Comparison of ENCODE assay signal across 28 cellular contexts in genomic region chr12:107108995-107109508, GRCh38. TPM values are rescaled to one million over a fixed set of nuclear protein-coding genes. Genes with fewer than 3 reads are reported as not detected.
DNase-seq lines count a peak whose midpoint lies in the region; ATAC-seq, FAIRE-seq and TF ChIP-seq lines count a peak whose summit lies in the region.
"Had no signal": no experiment of that assay in that cellular context is flagged by ENCODE, and none has a peak within 500 bp of the region (broad histone marks: within the 10 kb centered on the region; RNA-seq: fewer than 3 reads in every experiment).

No MANE protein-coding gene starts in this region.

- SMC1A ChIA-PET in GM12878 (lab: Charles Lee; ENCODE audit: uncharacterized antibody, unreplicated experiment) = no interaction called here

- whole genome bisulfite sequencing in GM12878 (ENCODE audit: insufficient coverage, insufficient replicate concordance, low lambda C conversion rate, missing lambda C conversion rate) = 39% methylated on average over 8 of the region's 8 CpGs

- TF ChIP-seq EP300 in GM12878 (IDR thresholded peaks at IDR 0.05; ENCODE audit: borderline replicate concordance in 1 of 2, control insufficient read depth in 1 of 2, low read depth in 2 of 2, low read length in 2 of 2) = no peak

- no peak for TF ChIP-seq RAD21 in GM12878 (IDR thresholded peaks at IDR 0.05; ENCODE audit: insufficient read depth, low read depth, low read length)

- peaks cover 33% of the 10 kb centered on the region for H3K27me3 Mint-ChIP-seq in activated CD8-positive, alpha-beta T cell treated with anti-CD3 and anti-CD28 coated beads, Interleukin-2, amount 10 ng/mL, durations not matched to agents 7 days and 5 days (ENCODE audit: low read depth)
- peaks cover 5% of the 10 kb centered on the region for H3K27me3 Mint-ChIP-seq in activated CD8-positive, alpha-beta T cell treated with anti-CD3 and anti-CD28 coated beads for 36 hours

- no TSS peak for BruUV-seq in GM12878 (replicated peaks; lab: Mats Ljungman, UMichigan)

- intact Hi-C loops in activated CD8-positive, alpha-beta T cell treated with anti-CD3 and anti-CD28 coated beads for 36 hours (cut with micrococcal nuclease) = no loop called here
- intact Hi-C loops in GM12878 (cut with micrococcal nuclease; ENCODE audit: unreplicated experiment) (no loop called here), sciatic nerve (cut with DNase I) (no loop called here), Right ventricle myocardium inferior (cut with DNase I) (no loop called here)

- H3K9me3 Mint-ChIP-seq in activated CD8-positive, alpha-beta T cell treated with anti-CD3 and anti-CD28 coated beads, Interleukin-2, amount 10 ng/mL, durations not matched to agents 7 days and 5 days (ENCODE audit: insufficient read depth) = no peaks in the 10 kb centered on the region
- no peaks in the 10 kb centered on the region for H3K9me3 Mint-ChIP-seq in activated CD8-positive, alpha-beta T cell treated with anti-CD3 and anti-CD28 coated beads for 36 hours

- TF ChIP-seq POLR2A in GM12878 (IDR thresholded peaks at IDR 0.05; ENCODE audit: low read depth, low read length) = no peak

- POLR2A ChIA-PET in activated CD8-positive, alpha-beta T cell treated with anti-CD3 and anti-CD28 coated beads, Interleukin-2, amount 10 ng/mL, durations not matched to agents 7 days and 5 days (lab: Charles Lee) = no interaction called here
- POLR2A ChIA-PET in activated CD8-positive, alpha-beta T cell treated with anti-CD3 and anti-CD28 coated beads for 36 hours (lab: Charles Lee) = no interaction called here
- POLR2A ChIA-PET in GM12878 (lab: Charles Lee) = no interaction called here

- H3K79me2 ChIP-seq in GM12878 (ENCODE audit: control insufficient read depth, insufficient read depth, low read length) = no peaks in the 10 kb centered on the region

- CTCF ChIA-PET in activated CD8-positive, alpha-beta T cell treated with anti-CD3 and anti-CD28 coated beads, Interleukin-2, amount 10 ng/mL, durations not matched to agents 7 days and 5 days (lab: Charles Lee) = no interaction called here
- CTCF ChIA-PET in activated CD8-positive, alpha-beta T cell treated with anti-CD3 and anti-CD28 coated beads for 36 hours (lab: Charles Lee) = interaction anchor here (2.0 kb wide), 1 partner anchor 23 kb away, joined by 9 read pairs; no protein-coding TSS in a partner anchor
- CTCF ChIA-PET in GM12878 (lab: Yijun Ruan, JAX) = no interaction called here

- in situ Hi-C loops in GM12878 (cut with MboI) = loop anchor here (10.0 kb wide), 1 partner anchor 724 kb away; no protein-coding TSS in a partner anchor

- no peak overlapping the region for H3K9ac ChIP-seq in GM12878 (ENCODE audit: control insufficient read depth, insufficient read depth, low read length)
- H3K9ac ChIP-seq: SK-N-SH had no signal

- H3K27me3 ChIP-seq in GM12878 (replicated peaks in 1 of 2; ENCODE audit: control insufficient read depth in 2 of 2, insufficient read depth in 2 of 2, low read length in 1 of 2) = peaks cover 0 to 3% of the 10 kb centered on the region in 2 experiments; a peak in 1 of 4 replicates
- H3K27me3 ChIP-seq: BE2C had no signal

- no peak overlapping the region for H3K27ac ChIP-seq in GM12878 (ENCODE audit: control insufficient read depth, insufficient read depth)
- H3K27ac ChIP-seq: HL-60, RWPE1 had no signal

- no peaks in the 10 kb centered on the region for H4K20me1 ChIP-seq in GM12878 (ENCODE audit: control insufficient read depth, insufficient read depth)

- RAD21 ChIA-PET in GM12878 (lab: Charles Lee; ENCODE audit: unreplicated experiment) = no interaction called here

- H3K4me1 ChIP-seq in GM12878 (ENCODE audit: control insufficient read depth, insufficient read depth, low read length) = no peaks in the 10 kb centered on the region
- H3K4me1 ChIP-seq: BE2C had no signal

- no peak for FAIRE-seq in GM12878 (lab: Jason Lieb, UNC)
- FAIRE-seq: GM12892, GM19239 had no signal

- TF ChIP-seq CTCF in activated CD8-positive, alpha-beta T cell treated with anti-CD3 and anti-CD28 coated beads for 36 hours (IDR thresholded peaks at IDR 0.05) = no peak
- TF ChIP-seq CTCF in GM12878 (IDR thresholded peaks at IDR 0.05 in 2 of 3, conservative IDR thresholded peaks at IDR 0.05 in 1 of 3; ENCODE audit: control insufficient read depth in 2 of 3, extremely low read depth in 1 of 3, insufficient read depth in 1 of 3, low read depth in 3 of 3, low read length in 3 of 3) = no peak

- no peaks in the 10 kb centered on the region for H3K36me3 Mint-ChIP-seq in activated CD8-positive, alpha-beta T cell treated with anti-CD3 and anti-CD28 coated beads, Interleukin-2, amount 10 ng/mL, durations not matched to agents 7 days and 5 days (ENCODE audit: low read depth)
- no peaks in the 10 kb centered on the region for H3K36me3 Mint-ChIP-seq in activated CD8-positive, alpha-beta T cell treated with anti-CD3 and anti-CD28 coated beads for 36 hours (ENCODE audit: low read depth)

- H3K36me3 ChIP-seq in GM12878 (ENCODE audit: control insufficient read depth in 2 of 2, insufficient read depth in 2 of 2, low read length in 1 of 2) = no peaks in the 10 kb centered on the region
- H3K36me3 ChIP-seq: BE2C had no signal

- H3K4me1 Mint-ChIP-seq in activated CD8-positive, alpha-beta T cell treated with anti-CD3 and anti-CD28 coated beads, Interleukin-2, amount 10 ng/mL, durations not matched to agents 7 days and 5 days (ENCODE audit: low read depth) = no peaks in the 10 kb centered on the region
- H3K4me1 Mint-ChIP-seq in activated CD8-positive, alpha-beta T cell treated with anti-CD3 and anti-CD28 coated beads for 36 hours (ENCODE audit: low read depth) = no peaks in the 10 kb centered on the region

- H3K27ac Mint-ChIP-seq in activated CD8-positive, alpha-beta T cell treated with anti-CD3 and anti-CD28 coated beads, Interleukin-2, amount 10 ng/mL, durations not matched to agents 7 days and 5 days = peak overlapping the region; percentile 8
- H3K27ac Mint-ChIP-seq in activated CD8-positive, alpha-beta T cell treated with anti-CD3 and anti-CD28 coated beads for 36 hours = no peak overlapping the region

- H3K4me3 Mint-ChIP-seq in activated CD8-positive, alpha-beta T cell treated with anti-CD3 and anti-CD28 coated beads, Interleukin-2, amount 10 ng/mL, durations not matched to agents 7 days and 5 days = no peak overlapping the region
- H3K4me3 Mint-ChIP-seq in activated CD8-positive, alpha-beta T cell treated with anti-CD3 and anti-CD28 coated beads for 36 hours = no peak overlapping the region

- H3K4me2 ChIP-seq in GM12878 (ENCODE audit: control insufficient read depth, insufficient read depth) = no peak overlapping the region
- H3K4me2 ChIP-seq: SK-N-SH had no signal

- H2AFZ ChIP-seq in GM12878 (ENCODE audit: control insufficient read depth, low read depth, low read length) = no peak overlapping the region

- no peak overlapping the region for H3K4me3 ChIP-seq in GM12878

- ATAC-seq in activated CD8-positive, alpha-beta T cell treated with anti-CD3 and anti-CD28 coated beads, Interleukin-2, amount 10 ng/mL, durations not matched to agents 7 days and 5 days = no peak
- ATAC-seq in activated CD8-positive, alpha-beta T cell treated with anti-CD3 and anti-CD28 coated beads for 36 hours = no peak
- ATAC-seq in GM12878 = no peak
- ATAC-seq in sciatic nerve = peak; percentile 18
- no peak for ATAC-seq in HG03025 (IDR thresholded peaks at IDR 0.05; ENCODE audit: low FRiP score, unreplicated experiment)
- no peak for ATAC-seq in Right ventricle myocardium inferior
- ATAC-seq: HCT116 had no signal

- no peak for DNase-seq in activated CD8-positive, alpha-beta T cell treated with anti-CD3 and anti-CD28 coated beads, Interleukin-2, amount 10 ng/mL, durations not matched to agents 7 days and 5 days
- DNase-seq in activated CD8-positive, alpha-beta T cell treated with anti-CD3 and anti-CD28 coated beads for 36 hours = no peak
- peak; percentile 46 to 72 for DNase-seq in NOMO-1 (lab: John Stamatoyannopoulos, UW; ENCODE audit: unreplicated experiment in 2 of 2)
- DNase-seq in GM12878 (ENCODE audit: low read depth, low spot score) = no peak
- DNase-seq in sciatic nerve (ENCODE audit: low spot score) = no peak
- DNase-seq in globus pallidus (ENCODE audit: low spot score) = no peak
- DNase-seq in Right ventricle myocardium inferior (ENCODE audit: missing footprints) = no peak
- DNase-seq: 8988T, ACHN, BE2C, Calu3, DMS79 treated with DMSO at 0.1 percent for 48 hours, GF-D8, NCI-H1092, NCI-H1417 treated with DMSO at 0.1 percent for 48 hours, NCI-H1694 treated with DMSO at 0.1 percent for 48 hours, NCI-H2081, NCI-H2227 treated with DMSO at 0.1 percent for 48 hours, NCI-H69, SHP77 treated with DMSO at 0.1 percent for 48 hours, SK-N-SH, SW 1271 had no signal

- no peaks in the 10 kb centered on the region for H3K9me3 ChIP-seq in GM12878 (replicated peaks; ENCODE audit: control insufficient read depth, insufficient read depth, low read length)
- H3K9me3 ChIP-seq: BE2C, SK-N-SH had no signal

TF ChIP-seq in GM12878, 131 proteins besides CTCF, POLR2A, EP300 and RAD21:
- 0 out of 2 replicates have a peak, but pooled peaks have one; percentile 34 for TF ChIP-seq SPI1 (IDR thresholded peaks at IDR 0.05; ENCODE audit: borderline replicate concordance, insufficient read depth, low read depth, low read length)
- TF ChIP-seq TARDBP (IDR thresholded peaks at IDR 0.05; ENCODE audit: borderline replicate concordance) = no peak
TF ChIP-seq in GM12878: peak in this region for 1.

RNA-seq across cellular contexts. Expression of gene CRY1, which starts 15.7 kb away (rescaled TPM):
- 10 to 100 TPM; 13.5 to 15.7 TPM for total RNA-seq in activated CD8-positive, alpha-beta T cell treated with anti-CD3 and anti-CD28 coated beads, Interleukin-2, amount 10 ng/mL, durations not matched to agents 7 days and 5 days
- total RNA-seq in activated CD8-positive, alpha-beta T cell treated with anti-CD3 and anti-CD28 coated beads for 36 hours = 10 to 100 TPM; 26.6 to 27.8 TPM
- total RNA-seq in GM12878 (2013; cell fraction: nucleolus; rRNA removed) = 8.5 and 10.0 TPM in 2 replicates
- total RNA-seq in GM12878 (2014; rRNA removed) (3.8 and 5.1 TPM in 2 replicates), GM12878 (2014; rRNA removed; fragmentation: Illumina TruSeq; extraction: Trizol) (5.1 TPM in 2 replicates), GM12878 (2021) (5.8 and 6.1 TPM in 2 replicates), sciatic nerve (20.2 TPM), Right ventricle myocardium inferior (7.4 TPM)
- polyA plus RNA-seq in GM12878 (2011; ENCODE audit: low read depth) = 1.0 TPM
- polyA plus RNA-seq in GM12878 (2011; rRNA removed) (7.3 and 8.4 TPM in 2 replicates), GM12878 (2014; fragmentation: Illumina TruSeq; extraction: Trizol) (5.5 and 8.1 TPM in 2 replicates), GM12878 (2014; fragmentation: Nextera tagmentation; extraction: Ambion mirVana) (1 to 10 TPM; 1.6 to 2.7 TPM), GM12878 (2014; rRNA removed) (5.2 and 5.8 TPM in 2 replicates), GM12878 (2016; fragmentation: Nextera tagmentation; extraction: Ambion mirVana) (10 to 100 TPM in 1 of 2 experiments, 1 to 10 TPM in 1; 8.7 to 10.9 TPM)
- polyA plus RNA-seq in GM12878 (2011; cell fraction: cytosol; rRNA removed) = 3.0 and 4.8 TPM in 2 replicates
- polyA plus RNA-seq in GM12878 (2011; cell fraction: nucleus; rRNA removed) = 8.9 and 9.0 TPM in 2 replicates
- 2.0 and 2.4 TPM in 2 replicates for polyA plus RNA-seq in GM12878 (2012)
- 3.1 and 4.1 TPM in 2 replicates for polyA minus RNA-seq in GM12878 (2011; rRNA and poly(A)+ RNA removed)
- 1.2 and 3.2 TPM in 2 replicates for polyA minus RNA-seq in GM12878 (2011; cell fraction: cytosol; rRNA and poly(A)+ RNA removed)
- 6.0 and 11.7 TPM in 2 replicates for polyA minus RNA-seq in GM12878 (2011; cell fraction: nucleus; rRNA and poly(A)+ RNA removed)

Comparison
In these comparisons a context has a peak if more than half of its experiments do, and no peak if none do; other contexts are left out.
1. DNase-seq: peak in NOMO-1 (2 of 2); none in activated CD8-positive, alpha-beta T cell treated with anti-CD3 and anti-CD28 coated beads, Interleukin-2, amount 10 ng/mL, durations not matched to agents 7 days and 5 days (single experiment), activated CD8-positive, alpha-beta T cell treated with anti-CD3 and anti-CD28 coated beads for 36 hours (single experiment), GM12878 (single experiment), sciatic nerve (single experiment), globus pallidus (single experiment) and Right ventricle myocardium inferior (single experiment).